ENCODE assay signal across 8 cellular contexts in the genomic region with DNA sequence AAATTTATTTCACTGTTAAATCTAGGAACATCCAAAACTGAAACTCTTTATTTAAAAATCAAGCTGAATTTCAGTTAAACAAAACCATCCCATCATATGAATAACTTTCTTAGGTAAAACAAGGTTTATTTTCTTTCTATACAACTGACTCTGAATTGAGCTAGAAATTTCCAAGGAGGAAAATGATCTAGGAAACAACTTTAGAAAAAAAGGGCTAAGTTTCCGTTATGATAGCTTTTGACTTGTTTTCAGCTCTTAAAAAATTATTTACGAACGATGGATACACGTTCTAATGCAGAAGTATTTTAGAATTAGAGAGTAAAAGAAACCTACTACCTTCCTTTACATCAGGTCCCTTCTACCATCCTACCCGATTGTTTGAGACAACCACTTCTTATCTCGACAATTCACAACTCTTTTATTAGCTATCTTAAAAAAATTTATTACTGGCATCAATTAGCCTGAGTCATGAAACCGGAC. TPM values are rescaled to one million over a fixed set of nuclear protein-coding genes. Genes with fewer than 3 reads are reported as not detected.
DNase-seq lines count a peak whose midpoint lies in the region; ATAC-seq, FAIRE-seq and TF ChIP-seq lines count a peak whose summit lies in the region.

No MANE protein-coding gene starts in this region.

- FAIRE-seq in K562 (lab: Jason Lieb, UNC), result peak; percentile 26

- H3K36me3 Mint-ChIP-seq in activated naive CD4-positive, alpha-beta T cell treated with anti-CD3 and anti-CD28 coated beads, Interleukin-2, amount 50 U/mL, for 24 hours, result no peaks in the 10 kb centered on the region

- no peaks in the 10 kb centered on the region for H3K79me2 ChIP-seq in K562 (ENCODE audit: control insufficient read depth, insufficient read depth, low read length)

- peak overlapping the region; percentile 98 for H2AFZ ChIP-seq in K562 (ENCODE audit: low read depth, low read length)

- peak overlapping the region; percentile 88 for H3K4me3 Mint-ChIP-seq in activated naive CD4-positive, alpha-beta T cell treated with anti-CD3 and anti-CD28 coated beads, Interleukin-2, amount 50 U/mL, for 24 hours

- H3K27me3 Mint-ChIP-seq in activated naive CD4-positive, alpha-beta T cell treated with anti-CD3 and anti-CD28 coated beads, Interleukin-2, amount 50 U/mL, for 24 hours, result no peaks in the 10 kb centered on the region

- peak overlapping the region in 1 of 2 experiments; percentile 39; a peak in 1 of 4 replicates for H3K9ac ChIP-seq in K562 (ENCODE audit: insufficient read depth in 1 of 2, low read depth in 2 of 2, low read length in 2 of 2)

- BruUV-seq in K562 (replicated peaks; lab: Mats Ljungman, UMichigan), result no TSS peak

- H3K4me1 Mint-ChIP-seq in activated naive CD4-positive, alpha-beta T cell treated with anti-CD3 and anti-CD28 coated beads, Interleukin-2, amount 50 U/mL, for 24 hours, result peaks cover 31% of the 10 kb centered on the region

- H3K4me2 ChIP-seq in K562 (ENCODE audit: insufficient read depth, low read length), result peak overlapping the region; percentile 86

- WGBS in K562 (ENCODE audit: insufficient coverage, low coverage, missing lambda C conversion rate), result 3% methylated on average over 7 of the region's 7 CpGs
- 0 to 9% methylated on average over 6 to 7 of the region's 7 CpGs for WGBS in transverse colon (ENCODE audit: low coverage in 1 of 2), 2 donors

- TF ChIP-seq POLR2A in K562 (conservative IDR thresholded peaks at IDR 0.05) (no peak), transverse colon (IDR thresholded peaks at IDR 0.05) (no peak)

- H3K27me3 ChIP-seq in K562 (ENCODE audit: control insufficient read depth in 2 of 2, insufficient read depth in 2 of 2, low read length in 2 of 2) (peaks cover 2 to 20% of the 10 kb centered on the region in 2 experiments; a peak in 4 of 5 replicates), transverse colon (peaks cover 15% of the 10 kb centered on the region)

- no peak for ATAC-seq in K562
- no peak for ATAC-seq in HG03097 (IDR thresholded peaks at IDR 0.05; ENCODE audit: low FRiP score, unreplicated experiment)

- H3K9me3 ChIP-seq in K562 (replicated peaks; ENCODE audit: control insufficient read depth, insufficient read depth, low read depth, low read length) (no peaks in the 10 kb centered on the region), transverse colon (no peaks in the 10 kb centered on the region)

- no peak for TF ChIP-seq EP300 in K562 (IDR thresholded peaks at IDR 0.05; ENCODE audit: low read length)
- TF ChIP-seq EP300 in transverse colon (IDR thresholded peaks at IDR 0.05; ENCODE audit: low read depth), result no peak

- no peak for TF ChIP-seq RAD21 in K562 (CRISPR knock-in tag; conservative IDR thresholded peaks at IDR 0.05 in 1 of 2, IDR thresholded peaks at IDR 0.05 in 1 of 2)

- TF ChIP-seq CTCF in K562 (IDR thresholded peaks at IDR 0.05 in 2 of 3, conservative IDR thresholded peaks at IDR 0.05 in 1 of 3; ENCODE audit: insufficient read depth in 2 of 3, low read depth in 1 of 3, low read length in 3 of 3), result no peak
- TF ChIP-seq CTCF in transverse colon (IDR thresholded peaks at IDR 0.05), result no peak

- H3K4me3 ChIP-seq in K562, result 0 out of 2 replicates have a peak overlapping the region, but pooled peaks have one; percentile 63
- H3K4me3 ChIP-seq in transverse colon, result peak overlapping the region; percentile 62 to 90 (median 74)

- no peak for DNase-seq in activated naive CD4-positive, alpha-beta T cell treated with Interleukin-2 at 50 U/mL for 16 hours
- DNase-seq in K562 (ENCODE audit: extremely low read depth in 1 of 4, low spot score in 3 of 4) (no peak), medulla oblongata (ENCODE audit: extremely low spot score) (peak; percentile 9), transverse colon (no peak), NCI-H2107 treated with DMSO at 0.1 percent for 48 hours (lab: John Stamatoyannopoulos, UW; ENCODE audit: unreplicated experiment) (no peak), midbrain (lab: John Stamatoyannopoulos, UW) (no peak)

- CTCF ChIA-PET in K562 (lab: Yijun Ruan, JAX; ENCODE audit: low intra/inter-chr PET ratio), result no interaction called here

- in situ Hi-C loops in K562 (cut with MboI) (no loop called here), transverse colon (cut with MboI; ENCODE audit: low pct_ligation_motif_present in 1 of 4, low pct_unique_long_range_greater_than_20kb in 1 of 4, low sequenced_read_pairs in 3 of 4) (loop anchor here in 2 of 4 donors (10.0 to 25.0 kb wide), 2 partner anchors 132 to 416 kb away; no protein-coding TSS in a partner anchor)

- no peaks in the 10 kb centered on the region for H3K36me3 ChIP-seq in K562 (ENCODE audit: control insufficient read depth, insufficient read depth, low read length)
- H3K36me3 ChIP-seq in transverse colon, result no peaks in the 10 kb centered on the region

- H3K9me1 ChIP-seq in K562 (ENCODE audit: control insufficient read depth, insufficient read depth, low read length), result no peaks in the 10 kb centered on the region

- H3K27ac Mint-ChIP-seq in activated naive CD4-positive, alpha-beta T cell treated with anti-CD3 and anti-CD28 coated beads, Interleukin-2, amount 50 U/mL, for 24 hours, result peak overlapping the region; percentile 86

- no peak overlapping the region for H3K27ac ChIP-seq in K562 (ENCODE audit: extremely low read depth, low read depth, low read length)
- peak overlapping the region; percentile 95 to 98 (median 96) for H3K27ac ChIP-seq in transverse colon

- H3K4me1 ChIP-seq in K562 (replicated peaks in 1 of 2; ENCODE audit: control insufficient read depth in 2 of 2, insufficient read depth in 2 of 2, low read length in 2 of 2) (peaks cover 3 to 30% of the 10 kb centered on the region in 2 experiments; a peak in 4 of 5 replicates), transverse colon (peaks cover 0 to 14% (median 5%) of the 10 kb centered on the region in 4 donors)

- intact Hi-C loops in K562 (cut with micrococcal nuclease), result no loop called here
- intact Hi-C loops in transverse colon (cut with DNase I; ENCODE audit: low total_unique reads), result loop anchor here (10.0 kb wide), 2 partner anchors 82 to 408 kb away; no protein-coding TSS in a partner anchor

- no peaks in the 10 kb centered on the region for H3K9me3 Mint-ChIP-seq in activated naive CD4-positive, alpha-beta T cell treated with anti-CD3 and anti-CD28 coated beads, Interleukin-2, amount 50 U/mL, for 24 hours

- POLR2A ChIA-PET in K562 (lab: Yijun Ruan, JAX), result interaction anchor here (0.6 kb wide), 1 partner anchor 62 kb away, joined by 3 read pairs; no protein-coding TSS in a partner anchor

- H4K20me1 ChIP-seq in K562 (replicated peaks; ENCODE audit: control insufficient read depth, insufficient read depth, low read length), result no peaks in the 10 kb centered on the region

TF ChIP-seq in K562, 482 proteins besides CTCF, POLR2A, EP300 and RAD21 (continues in another document):
- TF ChIP-seq HEY1 (CRISPR knock-in tag; IDR thresholded peaks at IDR 0.05; ENCODE audit: borderline replicate concordance), result no peak
- TF ChIP-seq ARNT (IDR thresholded peaks at IDR 0.05), result no peak
- no peak for TF ChIP-seq HNRNPUL1 (IDR thresholded peaks at IDR 0.05; ENCODE audit: low read length)
- no peak for TF ChIP-seq ZNF174 (CRISPR knock-in tag; IDR thresholded peaks at IDR 0.05)
- TF ChIP-seq, protein P1, sequence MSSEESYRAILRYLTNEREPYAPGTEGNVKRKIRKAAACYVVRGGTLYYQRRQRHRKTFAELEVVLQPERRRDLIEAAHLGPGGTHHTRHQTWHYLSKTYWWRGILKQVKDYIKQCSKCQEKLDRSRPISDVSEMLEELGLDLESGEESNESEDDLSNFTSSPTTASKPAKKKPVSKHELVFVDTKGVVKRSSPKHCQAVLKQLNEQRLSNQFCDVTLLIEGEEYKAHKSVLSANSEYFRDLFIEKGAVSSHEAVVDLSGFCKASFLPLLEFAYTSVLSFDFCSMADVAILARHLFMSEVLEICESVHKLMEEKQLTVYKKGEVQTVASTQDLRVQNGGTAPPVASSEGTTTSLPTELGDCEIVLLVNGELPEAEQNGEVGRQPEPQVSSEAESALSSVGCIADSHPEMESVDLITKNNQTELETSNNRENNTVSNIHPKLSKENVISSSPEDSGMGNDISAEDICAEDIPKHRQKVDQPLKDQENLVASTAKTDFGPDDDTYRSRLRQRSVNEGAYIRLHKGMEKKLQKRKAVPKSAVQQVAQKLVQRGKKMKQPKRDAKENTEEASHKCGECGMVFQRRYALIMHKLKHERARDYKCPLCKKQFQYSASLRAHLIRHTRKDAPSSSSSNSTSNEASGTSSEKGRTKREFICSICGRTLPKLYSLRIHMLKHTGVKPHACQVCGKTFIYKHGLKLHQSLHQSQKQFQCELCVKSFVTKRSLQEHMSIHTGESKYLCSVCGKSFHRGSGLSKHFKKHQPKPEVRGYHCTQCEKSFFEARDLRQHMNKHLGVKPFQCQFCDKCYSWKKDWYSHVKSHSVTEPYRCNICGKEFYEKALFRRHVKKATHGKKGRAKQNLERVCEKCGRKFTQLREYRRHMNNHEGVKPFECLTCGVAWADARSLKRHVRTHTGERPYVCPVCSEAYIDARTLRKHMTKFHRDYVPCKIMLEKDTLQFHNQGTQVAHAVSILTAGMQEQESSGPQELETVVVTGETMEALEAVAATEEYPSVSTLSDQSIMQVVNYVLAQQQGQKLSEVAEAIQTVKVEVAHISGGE (CRISPR knock-in tag; IDR thresholded peaks at IDR 0.05), result 0 out of 6 replicates have a peak, but pooled peaks of 1 of the 3 experiments have one; percentile 76
- TF ChIP-seq CBX2 (IDR thresholded peaks at IDR 0.05; ENCODE audit: insufficient read depth, low read length, poor library complexity, severe bottlenecking), result peak; percentile 69

RNA-seq across cellular contexts. Expression of a gene that starts 1.8 kb away (rescaled TPM):
- total RNA-seq in K562 (2011; cell fraction: chromatin; rRNA removed; ENCODE audit: low replicate concordance), result 24.2 and 40.2 TPM in 2 replicates
- total RNA-seq in K562 (2011; cell fraction: nucleolus; rRNA removed), result 28.0 and 30.7 TPM in 2 replicates
- 29.8 and 30.2 TPM in 2 replicates for total RNA-seq in K562 (2011; cell fraction: nucleoplasm; rRNA removed)
- total RNA-seq in K562 (2014; rRNA removed) (2.5 and 3.1 TPM in 2 replicates), K562 (2014; rRNA removed; fragmentation: Illumina TruSeq; extraction: Trizol) (1.5 and 2.5 TPM in 2 replicates), K562 (2015; rRNA removed; fragmentation: Illumina TruSeq; extraction: Trizol) (1.1 and 1.5 TPM in 2 replicates), K562 (2021) (4.0 and 8.0 TPM in 2 replicates), transverse colon (100 to 1,000 TPM in 2 of 4 donors, 10 to 100 TPM in 2; 49.4 to 239 (median 109) TPM)
- polyA plus RNA-seq in K562 (2011; rRNA removed) (1.3 and 1.6 TPM in 2 replicates), K562 (2014; fragmentation: Illumina TruSeq; extraction: Trizol) (1.5 TPM in 2 replicates), K562 (2014; fragmentation: Nextera tagmentation; extraction: Ambion mirVana) (under 1 TPM; 0.35 to 0.38 TPM), K562 (2014; rRNA removed) (0.94 and 1.9 TPM in 2 replicates)
- polyA plus RNA-seq in K562 (2011; cell fraction: cytosol; rRNA removed), result 1.00 and 2.5 TPM in 2 replicates
- polyA plus RNA-seq in K562 (2011; cell fraction: nucleus; rRNA removed), result 10.0 and 18.6 TPM in 2 replicates
- polyA plus RNA-seq in K562 (2012), result 1.6 and 1.9 TPM in 2 replicates
- 9.4 and 10.5 TPM in 2 replicates for polyA minus RNA-seq in K562 (2011; rRNA and poly(A)+ RNA removed)
- 5.3 and 14.5 TPM in 2 replicates for polyA minus RNA-seq in K562 (2011; cell fraction: cytosol; rRNA and poly(A)+ RNA removed)
- 12.4 and 13.0 TPM in 2 replicates for polyA minus RNA-seq in K562 (2011; cell fraction: nucleus; rRNA and poly(A)+ RNA removed)
